Comparison of ENCODE assay signal across 11 cellular contexts in genomic region chr14:65282909-65283253, GRCh38.
DNase-seq lines count a peak whose midpoint lies in the region; ATAC-seq and TF ChIP-seq lines count a peak whose summit lies in the region.
"Had no signal": no experiment of that assay in that cellular context is flagged by ENCODE, and none has a peak within 500 bp of the region (broad histone marks: within the 10 kb centered on the region; RNA-seq: fewer than 3 reads in every experiment).

No MANE protein-coding gene starts in this region.

- H2BK120ac ChIP-seq in mesenchymal stem cell (ENCODE audit: low read depth, low read length): no peak overlapping the region

- H2BK5ac ChIP-seq in mesenchymal stem cell (ENCODE audit: low read depth, low read length, poor library complexity, severe bottlenecking): peak overlapping the region; percentile 34

- H3K4me3 Mint-ChIP-seq in activated naive CD4-positive, alpha-beta T cell treated with anti-CD3 and anti-CD28 coated beads, Interleukin-2, amount 50 U/mL, for 24 hours: peak overlapping the region; percentile 79
- H3K4me3 Mint-ChIP-seq in activated T-helper 2 cell treated with anti-CD3 and anti-CD28 coated beads, Interferon-gamma antibody, Interleukin-2, Interleukin-4, amounts not matched to agents 10 μg/mL and 5 μg/mL and 100 μg/mL, durations not matched to agents 14 hours and 24 hours and 36 hours (ENCODE audit: low read depth): peak overlapping the region; percentile 37

- H2BK15ac ChIP-seq in mesenchymal stem cell (ENCODE audit: low read depth, poor library complexity, severe bottlenecking): no peak overlapping the region

- no peaks in the 10 kb centered on the region for H3K9me3 Mint-ChIP-seq in activated naive CD4-positive, alpha-beta T cell treated with anti-CD3 and anti-CD28 coated beads, Interleukin-2, amount 50 U/mL, for 24 hours
- no peaks in the 10 kb centered on the region for H3K9me3 Mint-ChIP-seq in activated T-helper 2 cell treated with anti-CD3 and anti-CD28 coated beads, Interferon-gamma antibody, Interleukin-2, Interleukin-4, amounts not matched to agents 10 μg/mL and 5 μg/mL and 100 μg/mL, durations not matched to agents 14 hours and 24 hours and 36 hours

- H3K36me3 ChIP-seq in mesenchymal stem cell (ENCODE audit: control insufficient read depth in 1 of 2, insufficient read depth in 2 of 2, low read depth in 1 of 2, low read length in 2 of 2): peaks cover 0 to 8% of the 10 kb centered on the region in 2 experiments
- H3K36me3 ChIP-seq in tibial nerve: no peaks in the 10 kb centered on the region

- no peak overlapping the region for H3K23ac ChIP-seq in mesenchymal stem cell (ENCODE audit: low read length in 2 of 2)

- TF ChIP-seq POLR2A in tibial nerve (IDR thresholded peaks at IDR 0.05): no peak

- no peak for ATAC-seq in GM19452 (IDR thresholded peaks at IDR 0.05; ENCODE audit: unreplicated experiment)
- ATAC-seq: K562 had no signal

- H2AFZ ChIP-seq in mesenchymal stem cell (ENCODE audit: low read depth, low read length): peak overlapping the region; percentile 3

- peak overlapping the region; percentile 84 for H3K27ac ChIP-seq in mesenchymal stem cell (ENCODE audit: low read length, poor library complexity, severe bottlenecking)
- H3K27ac ChIP-seq in tibial nerve: peak overlapping the region in 3 of 4 donors; percentile 69 to 87 (median 80)

- no peak overlapping the region for H3K4me2 ChIP-seq in mesenchymal stem cell (ENCODE audit: low read length, poor library complexity, severe bottlenecking)

- H3K4me3 ChIP-seq in mesenchymal stem cell (ENCODE audit: insufficient read depth in 1 of 2, low read depth in 1 of 2, low read length in 2 of 2) (peak overlapping the region in 1 of 2 experiments; percentile 35), tibial nerve (peak overlapping the region in 2 of 4 donors; percentile 29 to 43)
- H3K4me3 ChIP-seq: K562 had no signal

- H2AK5ac ChIP-seq in mesenchymal stem cell (ENCODE audit: low read length, severe bottlenecking): no peak overlapping the region

- peaks cover 42% of the 10 kb centered on the region for H3K4me1 Mint-ChIP-seq in activated naive CD4-positive, alpha-beta T cell treated with anti-CD3 and anti-CD28 coated beads, Interleukin-2, amount 50 U/mL, for 24 hours
- H3K4me1 Mint-ChIP-seq in activated T-helper 2 cell treated with anti-CD3 and anti-CD28 coated beads, Interferon-gamma antibody, Interleukin-2, Interleukin-4, amounts not matched to agents 10 μg/mL and 5 μg/mL and 100 μg/mL, durations not matched to agents 14 hours and 24 hours and 36 hours (ENCODE audit: low read depth): peaks cover 42% of the 10 kb centered on the region

- H3K27me3 Mint-ChIP-seq in activated naive CD4-positive, alpha-beta T cell treated with anti-CD3 and anti-CD28 coated beads, Interleukin-2, amount 50 U/mL, for 24 hours: no peaks in the 10 kb centered on the region
- no peaks in the 10 kb centered on the region for H3K27me3 Mint-ChIP-seq in activated T-helper 2 cell treated with anti-CD3 and anti-CD28 coated beads, Interferon-gamma antibody, Interleukin-2, Interleukin-4, amounts not matched to agents 10 μg/mL and 5 μg/mL and 100 μg/mL, durations not matched to agents 14 hours and 24 hours and 36 hours (ENCODE audit: low read depth)

- H3K9me3 ChIP-seq in mesenchymal stem cell (ENCODE audit: control insufficient read depth, low read length) (no peaks in the 10 kb centered on the region), tibial nerve (no peaks in the 10 kb centered on the region)

- WGBS in mesenchymal stem cell: 80% methylated on average over 3 of the region's 3 CpGs
- 81 to 87% methylated on average over 3 of the region's 3 CpGs for WGBS in tibial nerve, 2 donors

- H3K79me1 ChIP-seq in mesenchymal stem cell (replicated peaks; ENCODE audit: low read length, poor library complexity, severe bottlenecking): no peaks in the 10 kb centered on the region

- H3K4ac ChIP-seq in mesenchymal stem cell (ENCODE audit: low read depth in 1 of 2, low read length in 2 of 2): no peak overlapping the region

- no peak overlapping the region for H2BK12ac ChIP-seq in mesenchymal stem cell (ENCODE audit: low read length in 2 of 2)

- intact Hi-C loops in activated T-helper 2 cell treated with anti-CD3 and anti-CD28 coated beads, Interferon-gamma antibody, Interleukin-2, Interleukin-4, amounts not matched to agents 10 μg/mL and 5 μg/mL and 100 μg/mL, durations not matched to agents 14 hours and 24 hours and 36 hours (cut with micrococcal nuclease): no loop called here

- H4K91ac ChIP-seq in mesenchymal stem cell (ENCODE audit: low read length): no peak overlapping the region

- H3K14ac ChIP-seq in mesenchymal stem cell (ENCODE audit: low read length in 2 of 2): no peak overlapping the region

- no peaks in the 10 kb centered on the region for H3K27me3 ChIP-seq in mesenchymal stem cell (ENCODE audit: control insufficient read depth in 1 of 2, insufficient read depth in 1 of 2, low read length in 2 of 2)
- no peaks in the 10 kb centered on the region for H3K27me3 ChIP-seq in tibial nerve

- peak overlapping the region; percentile 77 for H3K9ac ChIP-seq in mesenchymal stem cell (ENCODE audit: low read length)

- TF ChIP-seq EP300 in tibial nerve (IDR thresholded peaks at IDR 0.05): no peak

- peak overlapping the region; percentile 7 for H4K8ac ChIP-seq in mesenchymal stem cell (ENCODE audit: low read length)

- DNase-seq in activated naive CD4-positive, alpha-beta T cell (lab: John Stamatoyannopoulos, UW): no peak
- DNase-seq in activated T-helper 2 cell treated with anti-CD3 and anti-CD28 coated beads, Interferon-gamma antibody, Interleukin-2, Interleukin-4, amounts not matched to agents 10 μg/mL and 5 μg/mL and 100 μg/mL, durations not matched to agents 14 hours and 24 hours and 36 hours (ENCODE audit: low spot score): no peak
- DNase-seq in mesenchymal stem cell (no peak), tibial nerve (ENCODE audit: low spot score in 2 of 2) (no peak), GM19240 (ENCODE audit: insufficient read length, low spot score) (no peak), COR-L47 (lab: John Stamatoyannopoulos, UW) (no peak)
- DNase-seq: activated CD4-positive, alpha-beta T cell treated with anti-CD3 and anti-CD28 coated beads, Interleukin-2, amount 50 U/mL, for 4 hours; AML-193 had no signal

- H3K36me3 Mint-ChIP-seq in activated naive CD4-positive, alpha-beta T cell treated with anti-CD3 and anti-CD28 coated beads, Interleukin-2, amount 50 U/mL, for 24 hours: peaks cover 1% of the 10 kb centered on the region
- peaks cover under 1% of the 10 kb centered on the region for H3K36me3 Mint-ChIP-seq in activated T-helper 2 cell treated with anti-CD3 and anti-CD28 coated beads, Interferon-gamma antibody, Interleukin-2, Interleukin-4, amounts not matched to agents 10 μg/mL and 5 μg/mL and 100 μg/mL, durations not matched to agents 14 hours and 24 hours and 36 hours (ENCODE audit: low read depth)

- H3K18ac ChIP-seq in mesenchymal stem cell (ENCODE audit: low read depth in 1 of 2, low read length in 2 of 2): peak overlapping the region in 1 of 2 experiments; percentile 10

- peak overlapping the region; percentile 39 for H3K27ac Mint-ChIP-seq in activated naive CD4-positive, alpha-beta T cell treated with anti-CD3 and anti-CD28 coated beads, Interleukin-2, amount 50 U/mL, for 24 hours
- peak overlapping the region; percentile 71 for H3K27ac Mint-ChIP-seq in activated T-helper 2 cell treated with anti-CD3 and anti-CD28 coated beads, Interferon-gamma antibody, Interleukin-2, Interleukin-4, amounts not matched to agents 10 μg/mL and 5 μg/mL and 100 μg/mL, durations not matched to agents 14 hours and 24 hours and 36 hours

- H3K4me1 ChIP-seq in mesenchymal stem cell (ENCODE audit: control insufficient read depth, insufficient read depth, low read depth, low read length): peaks cover 6% of the 10 kb centered on the region
- peaks cover 0 to 28% (median 15%) of the 10 kb centered on the region in 4 donors for H3K4me1 ChIP-seq in tibial nerve

- TF ChIP-seq CTCF in tibial nerve (IDR thresholded peaks at IDR 0.05): no peak
